ENCODE assay signal across 10 cellular contexts in the genomic region with DNA sequence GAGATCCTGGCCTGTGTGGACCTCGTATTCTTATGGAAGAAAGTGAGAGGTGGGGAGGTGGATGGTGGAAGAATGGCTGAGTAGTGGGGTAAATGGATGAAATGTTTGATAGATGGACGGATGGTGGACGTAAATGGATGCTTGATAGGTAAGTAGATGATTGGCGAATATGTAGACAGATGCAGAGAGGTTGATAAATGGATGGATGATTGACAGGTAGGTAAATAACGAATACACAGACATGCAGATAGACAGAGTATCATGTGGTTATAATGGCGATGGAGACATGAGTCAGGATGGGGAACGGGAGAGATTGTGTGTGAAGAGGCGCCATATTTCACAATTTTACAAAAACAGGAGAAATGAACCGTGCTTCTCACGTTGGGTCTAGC.
"Had no signal": no experiment of that assay in that cellular context is flagged by ENCODE, and none has a peak within 500 bp of the region (broad histone marks: within the 10 kb centered on the region; RNA-seq: fewer than 3 reads in every experiment).

No MANE protein-coding gene starts in this region.

- H3K4me1 ChIP-seq: testis, upper lobe of right lung had no signal

- H3K9me3 ChIP-seq: ovary, testis, upper lobe of right lung had no signal

- H3K36me3 ChIP-seq: ovary had no signal

- H3K27ac ChIP-seq: epithelial cell of prostate, hepatocyte, ovary, testis, upper lobe of right lung had no signal

- H3K27me3 ChIP-seq: hepatocyte, ovary, testis, upper lobe of right lung had no signal

- H3K4me3 ChIP-seq: hepatocyte, ovary, testis, upper lobe of right lung had no signal

- DNase-seq: kidney glomerular epithelial cell; mesendoderm; ovary; SIG-M5; stimulated activated CD4-positive, alpha-beta T cell treated with anti-CD3 and anti-CD28 coated beads, Interleukin-12 subunit alpha, Interleukin-12 subunit beta, amount 100 ng/mL, for 4 hours; testis; upper lobe of right lung had no signal

- H3K27ac Mint-ChIP-seq: activated naive CD4-positive, alpha-beta T cell treated with anti-CD3 and anti-CD28 coated beads, Interleukin-2, amount 50 U/mL, for 72 hours had no signal
